ENCODE assay signal across 9 cellular contexts in genomic region chr20:22520381-22520780, GRCh38.
"Had no signal": no experiment of that assay in that cellular context is flagged by ENCODE, and none has a peak within 500 bp of the region (broad histone marks: within the 10 kb centered on the region; RNA-seq: fewer than 3 reads in every experiment).

No MANE protein-coding gene starts in this region.

- ATAC-seq: K562 had no signal

- H2AFZ ChIP-seq: GM23248 had no signal

- H3K4me3 ChIP-seq: GM23248, K562 had no signal

- H3K9ac ChIP-seq: GM23248 had no signal

- H3K4me3 Mint-ChIP-seq: HFFc6 had no signal

- H3K27ac ChIP-seq: GM23248, HL-60 had no signal

- H3K27ac Mint-ChIP-seq: HFFc6 had no signal

- DNase-seq: GM23248, GOT3, H7, HCEC 1CT, HFFc6, IMR-90, KG1 had no signal
